15 cellular contexts compared by ENCODE assay signal in genomic region chr11:114293201-114293711, GRCh38. TPM values are rescaled to one million over a fixed set of nuclear protein-coding genes. Genes with fewer than 3 reads are reported as not detected.
DNase-seq lines count a peak whose midpoint lies in the region; ATAC-seq, FAIRE-seq and TF ChIP-seq lines count a peak whose summit lies in the region.
"Had no signal": no experiment of that assay in that cellular context is flagged by ENCODE, and none has a peak within 500 bp of the region (broad histone marks: within the 10 kb centered on the region; RNA-seq: fewer than 3 reads in every experiment).

No MANE protein-coding gene starts in this region.

- no peak overlapping the region for H3K9ac ChIP-seq in colonic mucosa (ENCODE audit: low read depth in 2 of 2, low read length in 2 of 2)

- H3K27me3 Mint-ChIP-seq in mesothelial cell of epicardium (ENCODE audit: low read depth), result no peaks in the 10 kb centered on the region

- DNase-seq in RCC 7860 (ENCODE audit: low spot score) (peak; percentile 4), colonic mucosa (no peak), mesothelial cell of epicardium (ENCODE audit: low spot score in 2 of 2, unreplicated experiment in 2 of 2) (no peak), tibial nerve (ENCODE audit: low spot score in 2 of 2) (no peak), iPS-NIHi7 (ENCODE audit: extremely low spot score) (no peak), D341Med (ENCODE audit: low spot score) (no peak)
- DNase-seq in activated CD4-positive, CD25-positive, alpha-beta regulatory T cell treated with anti-CD3 and anti-CD28 coated beads, Interleukin-2, amount 50 U/mL, for 72 hours, result no peak
- DNase-seq: activated naive CD8-positive, alpha-beta T cell treated with anti-CD3 and anti-CD28 coated beads for 36 hours; CD8-positive, alpha-beta T cell; H9; NCI-H526 treated with DMSO at 0.1 percent for 48 hours; SHP77 had no signal

- peak overlapping the region; percentile 85 for H3K27ac Mint-ChIP-seq in mesothelial cell of epicardium
- H3K27ac Mint-ChIP-seq: activated naive CD8-positive, alpha-beta T cell treated with anti-CD3 and anti-CD28 coated beads for 36 hours; CD8-positive, alpha-beta T cell; H9; memory B cell had no signal

- no peak for ATAC-seq in GM21367 (IDR thresholded peaks at IDR 0.05; ENCODE audit: unreplicated experiment)
- ATAC-seq: CD8-positive, alpha-beta T cell had no signal

- FAIRE-seq in RCC 7860 (lab: Jason Lieb, UNC), result no peak
- FAIRE-seq: TTC549 had no signal

- no peak for TF ChIP-seq EP300 in tibial nerve (IDR thresholded peaks at IDR 0.05)

- H3K9me3 Mint-ChIP-seq in mesothelial cell of epicardium, result peaks cover 24% of the 10 kb centered on the region
- H3K9me3 Mint-ChIP-seq: activated naive CD8-positive, alpha-beta T cell treated with anti-CD3 and anti-CD28 coated beads for 36 hours; CD8-positive, alpha-beta T cell had no signal

- no peak for TF ChIP-seq POLR2A in tibial nerve (IDR thresholded peaks at IDR 0.05)

- no peak overlapping the region for H3K4me3 Mint-ChIP-seq in mesothelial cell of epicardium
- H3K4me3 Mint-ChIP-seq: activated naive CD8-positive, alpha-beta T cell treated with anti-CD3 and anti-CD28 coated beads for 36 hours; CD8-positive, alpha-beta T cell; H9; memory B cell had no signal

- WGBS in tibial nerve, 2 donors, result 35 to 47% methylated on average over 1 of the region's 1 CpG

- H3K4me3 ChIP-seq in colonic mucosa (no peak overlapping the region), tibial nerve (no peak overlapping the region)

- H3K36me3 Mint-ChIP-seq in mesothelial cell of epicardium, result no peaks in the 10 kb centered on the region
- H3K36me3 Mint-ChIP-seq: activated naive CD8-positive, alpha-beta T cell treated with anti-CD3 and anti-CD28 coated beads for 36 hours; CD8-positive, alpha-beta T cell; memory B cell had no signal

- peaks cover 38% of the 10 kb centered on the region for H3K4me1 Mint-ChIP-seq in mesothelial cell of epicardium
- H3K4me1 Mint-ChIP-seq: activated naive CD8-positive, alpha-beta T cell treated with anti-CD3 and anti-CD28 coated beads for 36 hours; memory B cell had no signal

- TF ChIP-seq CTCF in colonic mucosa (IDR thresholded peaks at IDR 0.05), result no peak
- TF ChIP-seq CTCF in mesothelial cell of epicardium (IDR thresholded peaks at IDR 0.05; ENCODE audit: unreplicated experiment), result no peak
- no peak for TF ChIP-seq CTCF in tibial nerve (IDR thresholded peaks at IDR 0.05)

- H3K36me3 ChIP-seq in colonic mucosa (no peaks in the 10 kb centered on the region), tibial nerve (peaks cover 0 to 4% (median 0%) of the 10 kb centered on the region in 3 donors)

- H3K9me3 ChIP-seq in colonic mucosa, result no peaks in the 10 kb centered on the region
- no peaks in the 10 kb centered on the region for H3K9me3 ChIP-seq in tibial nerve

- H3K27ac ChIP-seq in colonic mucosa, result peak overlapping the region; percentile 87
- peak overlapping the region in 3 of 4 donors; percentile 75 to 96 (median 95) for H3K27ac ChIP-seq in tibial nerve

- H3K4me1 ChIP-seq in colonic mucosa (no peaks in the 10 kb centered on the region), tibial nerve (peaks cover 0 to 59% (median 19%) of the 10 kb centered on the region in 4 donors)

- H3K27me3 ChIP-seq in colonic mucosa (no peaks in the 10 kb centered on the region), tibial nerve (no peaks in the 10 kb centered on the region)

- intact Hi-C loops in colonic mucosa (cut with DNase I), result no loop called here

RNA-seq across cellular contexts. Expression of gene NNMT, which starts 2.9 kb away (rescaled TPM):
- total RNA-seq in colonic mucosa, result 10 to 100 TPM; 13.7 to 41.3 TPM
- 0.54 to 2.4 TPM (median 2.3 TPM) in 3 replicates for total RNA-seq in mesothelial cell of epicardium
- total RNA-seq in tibial nerve, result 1,000 to 10,000 TPM in 1 of 4 donors, 100 to 1,000 TPM in 3; 520 to 1,803 (median 896) TPM
- total RNA-seq: activated naive CD8-positive, alpha-beta T cell treated with anti-CD3 and anti-CD28 coated beads for 36 hours; CD8-positive, alpha-beta T cell; H9 had no signal

Comparison
In these comparisons a context has a peak if more than half of its experiments do, and no peak if none do; other contexts are left out.
1. RNA of gene NNMT, which starts 2.9 kb away (total RNA-seq): 520 to 1,803 TPM in tibial nerve; 13.7 to 41.3 TPM in colonic mucosa and 0.54 to 2.4 TPM in mesothelial cell of epicardium; every median in the first group is over 10 times any median in the second.